8 cellular contexts compared by ENCODE assay signal in the genomic region with DNA sequence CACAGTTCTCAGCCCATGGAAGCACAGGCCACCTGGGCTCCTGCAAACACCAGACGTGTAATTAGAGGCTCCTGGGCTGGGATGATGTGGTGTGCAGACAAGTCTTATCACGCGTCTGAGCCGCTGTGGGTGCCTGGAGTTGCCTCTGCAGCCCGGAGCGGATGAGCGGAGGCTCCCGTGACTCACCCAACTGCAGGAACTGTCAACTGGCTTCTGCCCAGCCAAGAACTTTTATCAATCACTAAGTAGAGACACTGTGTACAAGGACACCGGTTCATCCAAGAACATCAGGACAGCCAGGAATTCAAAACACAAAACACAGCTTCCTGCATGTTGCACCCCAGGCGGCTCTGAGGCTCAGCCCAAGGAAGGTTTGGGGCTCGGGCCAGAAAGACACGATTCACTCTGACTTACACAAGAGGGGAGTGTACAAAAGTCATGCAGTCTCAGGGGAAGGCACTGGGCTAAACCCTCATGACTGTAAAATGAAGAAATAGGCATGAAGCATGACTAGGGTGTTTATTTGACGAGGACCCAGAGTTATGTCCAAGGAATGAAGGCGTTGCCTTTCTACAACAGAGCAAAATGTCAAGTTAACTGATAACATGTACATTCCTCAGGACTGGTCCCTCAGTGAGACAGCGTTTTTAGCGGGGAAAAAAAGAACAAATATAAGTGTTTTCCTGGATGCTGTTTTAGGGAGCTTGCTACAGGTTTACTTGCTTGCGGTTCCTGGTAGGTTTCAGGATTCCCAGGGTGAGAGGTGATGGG. TPM values are rescaled to one million over a fixed set of nuclear protein-coding genes. Genes with fewer than 3 reads are reported as not detected.
DNase-seq lines count a peak whose midpoint lies in the region; TF ChIP-seq lines count a peak whose summit lies in the region.

No MANE protein-coding gene starts in this region.

- POLR2A ChIA-PET in activated CD4-positive, alpha-beta memory T cell treated with anti-CD3 and anti-CD28 coated beads for 36 hours (lab: Charles Lee): no interaction called here

- H3K36me3 Mint-ChIP-seq in activated CD4-positive, alpha-beta memory T cell treated with anti-CD3 and anti-CD28 coated beads for 36 hours: peaks cover 12% of the 10 kb centered on the region

- no peaks in the 10 kb centered on the region for H3K27me3 Mint-ChIP-seq in activated CD4-positive, alpha-beta memory T cell treated with anti-CD3 and anti-CD28 coated beads for 36 hours

- no peak overlapping the region for H3K27ac Mint-ChIP-seq in activated CD4-positive, alpha-beta memory T cell treated with anti-CD3 and anti-CD28 coated beads for 36 hours

- no peaks in the 10 kb centered on the region for H3K9me3 Mint-ChIP-seq in activated CD4-positive, alpha-beta memory T cell treated with anti-CD3 and anti-CD28 coated beads for 36 hours

- no peak overlapping the region for H3K4me3 ChIP-seq in lower leg skin (ENCODE audit: low read depth, poor library complexity, severe bottlenecking)

- no peak for TF ChIP-seq CTCF in lower leg skin (IDR thresholded peaks at IDR 0.05)

- DNase-seq in DMS153 treated with DMSO at 0.1 percent for 48 hours (lab: John Stamatoyannopoulos, UW; ENCODE audit: unreplicated experiment): peak; percentile 83
- DNase-seq in NCI-H2171 treated with DMSO at 0.1 percent for 48 hours (lab: John Stamatoyannopoulos, UW): peak; percentile 99
- DNase-seq in brain pericyte (ENCODE audit: low read depth, low spot score): peak; percentile 68
- DNase-seq in lower leg skin (ENCODE audit: low spot score in 2 of 2): peak; percentile 97 to 98
- peak; percentile 87 for DNase-seq in ureter (ENCODE audit: low spot score)
- DNase-seq in AML-193 (lab: John Stamatoyannopoulos, UW): no peak
- DNase-seq in activated CD4-positive, alpha-beta memory T cell treated with anti-CD3 and anti-CD28 coated beads for 36 hours: no peak
- no peak for DNase-seq in activated CD4-positive, alpha-beta T cell treated with anti-CD3 and anti-CD28 coated beads for 4 hours

- no peaks in the 10 kb centered on the region for H3K4me1 Mint-ChIP-seq in activated CD4-positive, alpha-beta memory T cell treated with anti-CD3 and anti-CD28 coated beads for 36 hours (ENCODE audit: low read depth)

- 22 to 24% methylated on average over 17 of the region's 17 CpGs for WGBS in lower leg skin, 2 donors

- intact Hi-C loops in lower leg skin (cut with DNase I; ENCODE audit: low total_unique reads): no loop called here
- intact Hi-C loops in activated CD4-positive, alpha-beta memory T cell treated with anti-CD3 and anti-CD28 coated beads for 36 hours (cut with micrococcal nuclease): no loop called here

- TF ChIP-seq POLR2A in lower leg skin (IDR thresholded peaks at IDR 0.05): no peak

- H3K4me3 Mint-ChIP-seq in activated CD4-positive, alpha-beta memory T cell treated with anti-CD3 and anti-CD28 coated beads for 36 hours: no peak overlapping the region

- CTCF ChIA-PET in activated CD4-positive, alpha-beta memory T cell treated with anti-CD3 and anti-CD28 coated beads for 36 hours (lab: Charles Lee): interaction anchor here (1.1 to 1.2 kb wide), 2 partner anchors 10 to 12 kb away, joined by 4 read pairs; no protein-coding TSS in a partner anchor

RNA-seq across cellular contexts. Expression of gene ERRFI1, which starts 21.1 kb away (rescaled TPM):
- total RNA-seq in lower leg skin (100 to 1,000 TPM in 3 of 4 donors, 10 to 100 TPM in 1; 93.6 to 566 (median 163) TPM), ureter (62.3 TPM)
- 1 to 10 TPM; 1.5 to 1.9 TPM for total RNA-seq in activated CD4-positive, alpha-beta memory T cell treated with anti-CD3 and anti-CD28 coated beads for 36 hours

RNA-seq across cellular contexts. Expression of gene PARK7, which starts 43.5 kb away (rescaled TPM):
- 10 to 100 TPM; 74.8 to 94.0 (median 87.8) TPM for total RNA-seq in lower leg skin
- 271 TPM for total RNA-seq in ureter
- total RNA-seq in activated CD4-positive, alpha-beta memory T cell treated with anti-CD3 and anti-CD28 coated beads for 36 hours: 100 to 1,000 TPM; 429 to 457 TPM

Comparison
In these comparisons a context has a peak if more than half of its experiments do, and no peak if none do; other contexts are left out.
1. DNase-seq: peak in DMS153 treated with DMSO at 0.1 percent for 48 hours (single experiment), NCI-H2171 treated with DMSO at 0.1 percent for 48 hours (single experiment), brain pericyte (single experiment), lower leg skin (2 of 2) and ureter (single experiment); none in AML-193 (0 of 2), activated CD4-positive, alpha-beta memory T cell treated with anti-CD3 and anti-CD28 coated beads for 36 hours (single experiment) and activated CD4-positive, alpha-beta T cell treated with anti-CD3 and anti-CD28 coated beads for 4 hours (0 of 2).
2. RNA of gene ERRFI1, which starts 21.1 kb away (total RNA-seq): 93.6 to 566 TPM in lower leg skin and 62.3 TPM in ureter (single experiment); 1.5 to 1.9 TPM in activated CD4-positive, alpha-beta memory T cell treated with anti-CD3 and anti-CD28 coated beads for 36 hours; every median in the first group is over 10 times any median in the second.